Comparison of ENCODE assay signal across 8 cellular contexts in genomic region chr3:156673732-156674045, GRCh38. TPM values are rescaled to one million over a fixed set of nuclear protein-coding genes. Genes with fewer than 3 reads are reported as not detected.
DNase-seq lines count a peak whose midpoint lies in the region; ATAC-seq and TF ChIP-seq lines count a peak whose summit lies in the region.

No MANE protein-coding gene starts in this region.

- no peak for DNase-seq in CD8-positive, alpha-beta T cell
- no peak for DNase-seq in PC-9
- DNase-seq in epithelial cell of esophagus (ENCODE audit: low read depth): no peak
- no peak for DNase-seq in ovary
- no peak for DNase-seq in lower leg skin (ENCODE audit: low spot score in 2 of 2)
- no peak for DNase-seq in NOMO-1 (lab: John Stamatoyannopoulos, UW; ENCODE audit: unreplicated experiment in 2 of 2)
- no peak for DNase-seq in activated gamma-delta T cell (lab: John Stamatoyannopoulos, UW)

- H3K36me3 Mint-ChIP-seq in CD8-positive, alpha-beta T cell: peaks cover 28% of the 10 kb centered on the region

- peaks cover 34% of the 10 kb centered on the region for H3K4me1 ChIP-seq in CD8-positive, alpha-beta T cell (ENCODE audit: insufficient read depth, low read length)
- H3K4me1 ChIP-seq in PC-9 (replicated peaks; ENCODE audit: insufficient read depth) (peaks cover 38% of the 10 kb centered on the region), ovary (ENCODE audit: insufficient read depth) (peaks cover 4% of the 10 kb centered on the region)

- POLR2A ChIA-PET in CD8-positive, alpha-beta T cell (lab: Charles Lee): interaction anchor here (0.7 to 6.4 kb wide), 16 partner anchors 9 to 522 kb away, joined by 3 to 52 read pairs (median 4); partner anchors contain the start of genes CCNL1, LEKR1 and SSR3
- POLR2A ChIA-PET in PC-9 (lab: Charles Lee; ENCODE audit: unreplicated experiment): no interaction called here

- TF ChIP-seq POLR2A in ovary (IDR thresholded peaks at IDR 0.05): no peak
- TF ChIP-seq POLR2A in lower leg skin (IDR thresholded peaks at IDR 0.05): no peak

- H3K79me2 ChIP-seq in PC-9 (ENCODE audit: low read depth): peaks cover 42% of the 10 kb centered on the region

- H4K20me1 ChIP-seq in PC-9 (ENCODE audit: insufficient read depth): peaks cover 27% of the 10 kb centered on the region

- intact Hi-C loops in CD8-positive, alpha-beta T cell (cut with DNase I, micrococcal nuclease): loop anchor here (1.0 to 10.0 kb wide), 18 partner anchors 31 to 1441 kb away; partner anchors contain the start of genes SSR3 (in 2 of the 2), CCNL1 (in 1 of the 2), GMPS (in 1 of the 2) and RSRC1 (in 1 of the 2)
- intact Hi-C loops in PC-9 (cut with micrococcal nuclease; ENCODE audit: unreplicated experiment) (loop anchor here (1.0 to 10.0 kb wide), 12 partner anchors 45 to 523 kb away; partner anchors contain the start of genes LEKR1 and SSR3), ovary (cut with DNase I) (loop anchor here (2.0 to 10.0 kb wide), 9 partner anchors 65 to 471 kb away; partner anchors contain the start of gene LEKR1 (in 1 of the 4)), lower leg skin (cut with DNase I; ENCODE audit: low total_unique reads) (loop anchor here (2.0 to 10.0 kb wide), 3 partner anchors 143 to 461 kb away; no protein-coding TSS in a partner anchor)

- H3K9me3 ChIP-seq in CD8-positive, alpha-beta T cell (ENCODE audit: low read length): no peaks in the 10 kb centered on the region
- no peaks in the 10 kb centered on the region for H3K9me3 ChIP-seq in PC-9 (ENCODE audit: insufficient read depth, low read depth)
- H3K9me3 ChIP-seq in ovary: no peaks in the 10 kb centered on the region

- H3K4me1 Mint-ChIP-seq in CD8-positive, alpha-beta T cell (ENCODE audit: low read depth): peaks cover 45% of the 10 kb centered on the region

- ATAC-seq in CD8-positive, alpha-beta T cell: no peak
- no peak for ATAC-seq in HG02981 (IDR thresholded peaks at IDR 0.05; ENCODE audit: unreplicated experiment)

- H3K27ac ChIP-seq in CD8-positive, alpha-beta T cell (ENCODE audit: low read depth, low read length): peak overlapping the region; percentile 79
- H3K27ac ChIP-seq in PC-9 (peak overlapping the region; percentile 85), ovary (peak overlapping the region; percentile 54 to 88)

- no peak for TF ChIP-seq CTCF in CD8-positive, alpha-beta T cell (IDR thresholded peaks at IDR 0.05)
- TF ChIP-seq CTCF in PC-9 (conservative IDR thresholded peaks at IDR 0.05) (no peak), epithelial cell of esophagus (IDR thresholded peaks at IDR 0.05; ENCODE audit: insufficient read depth, low read depth, low read length, missing control alignments) (no peak), ovary (IDR thresholded peaks at IDR 0.05) (no peak), lower leg skin (IDR thresholded peaks at IDR 0.05) (no peak)

- H3K4me3 ChIP-seq in CD8-positive, alpha-beta T cell (ENCODE audit: low read depth, low read length): peak overlapping the region; percentile 95
- peak overlapping the region; percentile 70 for H3K4me3 ChIP-seq in PC-9
- H3K4me3 ChIP-seq in epithelial cell of esophagus (ENCODE audit: low read length): peak overlapping the region; percentile 86
- H3K4me3 ChIP-seq in ovary: peak overlapping the region; percentile 77
- no peak overlapping the region for H3K4me3 ChIP-seq in lower leg skin (ENCODE audit: low read depth, poor library complexity, severe bottlenecking)

- peak overlapping the region; percentile 97 for H3K4me3 Mint-ChIP-seq in CD8-positive, alpha-beta T cell

- H3K27ac Mint-ChIP-seq in CD8-positive, alpha-beta T cell: peak overlapping the region; percentile 99

- BruUV-seq in PC-9 (replicated peaks; lab: Mats Ljungman, UMichigan): no TSS peak

- H3K4me2 ChIP-seq in PC-9: peak overlapping the region; percentile 77

- H3K9me3 Mint-ChIP-seq in CD8-positive, alpha-beta T cell: no peaks in the 10 kb centered on the region

- peaks cover 7% of the 10 kb centered on the region for H3K36me3 ChIP-seq in CD8-positive, alpha-beta T cell (ENCODE audit: insufficient read depth, low read length)
- H3K36me3 ChIP-seq in PC-9 (ENCODE audit: low read depth) (peaks cover 16% of the 10 kb centered on the region), ovary (no peaks in the 10 kb centered on the region)

- H3F3A ChIP-seq in PC-9 (ENCODE audit: insufficient read depth, low read depth): peaks cover 13% of the 10 kb centered on the region; the same call in 1 of the 2 replicates

- CTCF ChIA-PET in CD8-positive, alpha-beta T cell (lab: Charles Lee): interaction anchor here (0.7 to 3.4 kb wide), 12 partner anchors 8 to 466 kb away, joined by 3 to 24 read pairs (median 4); partner anchors contain the start of gene SSR3
- CTCF ChIA-PET in PC-9 (lab: Charles Lee): interaction anchor here (0.5 to 1.7 kb wide), 8 partner anchors 43 to 630 kb away, joined by 3 to 15 read pairs (median 4); partner anchors contain the start of gene SSR3

- no peak for TF ChIP-seq EP300 in ovary (IDR thresholded peaks at IDR 0.05)

- no peaks in the 10 kb centered on the region for H3K9me2 ChIP-seq in PC-9 (ENCODE audit: insufficient read depth)

- H2AFZ ChIP-seq in PC-9: peak overlapping the region; percentile 67

- no peaks in the 10 kb centered on the region for H3K27me3 Mint-ChIP-seq in CD8-positive, alpha-beta T cell (ENCODE audit: low read depth)

- no peaks in the 10 kb centered on the region for H3K27me3 ChIP-seq in CD8-positive, alpha-beta T cell (ENCODE audit: insufficient read depth, low read length)
- H3K27me3 ChIP-seq in PC-9 (ENCODE audit: insufficient read depth, low read depth): no peaks in the 10 kb centered on the region
- no peaks in the 10 kb centered on the region for H3K27me3 ChIP-seq in ovary

- WGBS in ovary, 3 donors: 6 to 11% (median 8%) methylated on average over 10 of the region's 10 CpGs
- WGBS in lower leg skin, 2 donors: 6 to 10% methylated on average over 10 of the region's 10 CpGs

RNA-seq across cellular contexts. Expression of gene TIPARP, which starts 0.7 kb away (rescaled TPM):
- total RNA-seq in CD8-positive, alpha-beta T cell: 100 to 1,000 TPM; 265 to 268 TPM
- total RNA-seq in PC-9 (2021) (30.3 and 35.0 TPM in 2 replicates), ovary (100 to 1,000 TPM in 2 of 7 donors, 10 to 100 TPM in 5; 26.3 to 109 (median 48.7) TPM), lower leg skin (10 to 100 TPM; 59.1 to 70.3 (median 68.5) TPM)
- 10 to 100 TPM; 11.3 to 21.4 TPM for polyA plus RNA-seq in ovary
